ENCODE assay signal across 11 cellular contexts in the genomic region with DNA sequence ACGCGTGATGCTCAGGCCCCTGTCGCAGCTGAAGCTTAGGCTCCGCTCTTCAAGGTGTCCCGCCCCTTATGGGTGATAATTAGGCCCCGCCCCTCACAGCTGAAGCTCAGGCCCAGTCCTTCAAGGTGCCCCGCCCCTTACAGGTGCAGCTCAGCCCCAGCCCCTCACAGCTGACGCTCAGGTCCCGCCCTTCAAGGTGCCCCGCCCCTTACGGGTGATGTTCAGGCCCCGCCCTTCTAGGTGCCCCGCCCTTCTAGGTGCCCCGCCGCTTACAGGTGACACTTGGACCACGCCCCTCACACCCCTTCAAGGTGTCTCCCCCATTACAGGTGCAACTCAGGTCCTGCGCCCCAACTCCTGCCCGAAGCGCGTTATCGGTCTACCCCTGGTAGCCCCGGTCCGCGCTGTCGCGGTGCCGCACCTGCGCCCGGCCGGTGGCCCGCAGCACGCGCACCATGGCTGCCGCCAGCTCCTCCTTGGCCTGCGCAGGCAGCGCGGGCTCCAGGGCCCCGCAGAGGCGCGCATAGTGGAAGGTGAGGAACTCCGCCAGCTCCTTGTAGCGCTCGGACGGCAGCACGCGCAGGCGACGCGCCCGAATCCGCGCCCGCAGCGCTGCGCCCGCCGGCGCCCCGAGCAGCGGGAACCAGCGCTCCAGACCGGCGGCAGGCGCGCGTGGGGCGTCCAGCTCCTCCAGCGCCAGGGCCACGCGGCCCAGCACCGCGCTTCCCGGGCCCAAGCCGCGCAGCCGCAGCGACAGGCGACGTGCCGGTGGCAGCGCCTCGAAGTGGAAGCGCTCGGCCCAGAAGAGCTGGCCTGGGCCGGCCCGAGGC. TPM values are rescaled to one million over a fixed set of nuclear protein-coding genes. Genes with fewer than 3 reads are reported as not detected.
DNase-seq lines count a peak whose midpoint lies in the region; ATAC-seq and TF ChIP-seq lines count a peak whose summit lies in the region.
"Had no signal": no experiment of that assay in that cellular context is flagged by ENCODE, and none has a peak within 500 bp of the region (broad histone marks: within the 10 kb centered on the region; RNA-seq: fewer than 3 reads in every experiment).

No MANE protein-coding gene starts in this region.

- intact Hi-C loops in left cardiac atrium (cut with DNase I) (loop anchor here (10.0 kb wide), 1 partner anchor 98 kb away; no protein-coding TSS in a partner anchor), PC-3 (cut with micrococcal nuclease) (loop anchor here (10.0 kb wide), 1 partner anchor 98 kb away; no protein-coding TSS in a partner anchor), testis (cut with DNase I; ENCODE audit: low total_unique reads) (no loop called here)

- no peaks in the 10 kb centered on the region for H3K9me3 ChIP-seq in cardiac muscle cell (ENCODE audit: low read depth)
- H3K9me3 ChIP-seq in PC-3 (ENCODE audit: low read length): no peaks in the 10 kb centered on the region
- H3K9me3 ChIP-seq in iPS-18c (ENCODE audit: control insufficient read depth, insufficient read depth, low read length): no peaks in the 10 kb centered on the region
- no peaks in the 10 kb centered on the region for H3K9me3 ChIP-seq in testis

- ATAC-seq in left cardiac atrium (no peak), PC-3 (no peak; the same call in 1 of the 2 replicates)

- no peaks in the 10 kb centered on the region for H3K4me1 ChIP-seq in cardiac muscle cell (ENCODE audit: low read depth)
- H3K4me1 ChIP-seq in PC-3 (ENCODE audit: insufficient read depth, low read length): peaks cover 16% of the 10 kb centered on the region; the same call in 1 of the 2 replicates
- H3K4me1 ChIP-seq in testis: peaks cover 9% of the 10 kb centered on the region

- no peaks in the 10 kb centered on the region for H3F3A ChIP-seq in PC-3 (ENCODE audit: low read length, unreplicated experiment)

- CTCF ChIA-PET in PC-3 (lab: Charles Lee): no interaction called here

- H3K27ac ChIP-seq in cardiac muscle cell: no peak overlapping the region
- H3K27ac ChIP-seq in PC-3 (ENCODE audit: low read length): no peak overlapping the region
- H3K27ac ChIP-seq in testis: no peak overlapping the region

- DNase-seq in cardiac muscle cell (ENCODE audit: low read depth in 1 of 2, low spot score in 1 of 2): peak in 1 of 2 donors; percentile 14
- no peak for DNase-seq in left cardiac atrium
- peak; percentile 61 for DNase-seq in PC-3
- peak; percentile 51 for DNase-seq in testis
- no peak for DNase-seq in SW480 (ENCODE audit: low spot score)
- DNase-seq in GDM1 (lab: John Stamatoyannopoulos, UW): no peak
- DNase-seq in H4 (ENCODE audit: low spot score): no peak
- DNase-seq: hippocampal formation; stimulated activated naive CD4-positive, alpha-beta T cell had no signal

- H4K20me1 ChIP-seq in PC-3 (ENCODE audit: low read length): no peaks in the 10 kb centered on the region

- TF ChIP-seq POLR2A in testis (IDR thresholded peaks at IDR 0.05): no peak

- H3K9ac ChIP-seq in PC-3 (ENCODE audit: low read length): no peak overlapping the region

- 14% methylated on average over 67 of the region's 86 CpGs; no CpG with 5 or more reads in 1 of the 2 donors for WGBS in testis, 2 donors

- no peaks in the 10 kb centered on the region for H3K79me2 ChIP-seq in PC-3 (ENCODE audit: low read length)

- BruUV-seq in PC-3 (replicated peaks; lab: Mats Ljungman, UMichigan): no TSS peak

- no peaks in the 10 kb centered on the region for H3K36me3 ChIP-seq in cardiac muscle cell
- no peaks in the 10 kb centered on the region for H3K36me3 ChIP-seq in PC-3 (ENCODE audit: low read depth, low read length)
- no peaks in the 10 kb centered on the region for H3K36me3 ChIP-seq in testis (ENCODE audit: low read depth, missing control alignments)

- peaks cover 77% of the 10 kb centered on the region for H3K27me3 ChIP-seq in cardiac muscle cell
- H3K27me3 ChIP-seq in PC-3 (ENCODE audit: low read length): peaks cover 16% of the 10 kb centered on the region
- no peaks in the 10 kb centered on the region for H3K27me3 ChIP-seq in testis

- POLR2A ChIA-PET in PC-3 (lab: Charles Lee; ENCODE audit: unreplicated experiment): no interaction called here

- TF ChIP-seq CTCF in cardiac muscle cell (IDR thresholded peaks at IDR 0.05; ENCODE audit: low read depth, low read length) (no peak), PC-3 (conservative IDR thresholded peaks at IDR 0.05; ENCODE audit: low read depth, low read length) (no peak), testis (IDR thresholded peaks at IDR 0.05) (no peak)

- no peaks in the 10 kb centered on the region for H3K9me2 ChIP-seq in PC-3 (replicated peaks; ENCODE audit: low read length)

- H3K4me2 ChIP-seq in PC-3 (ENCODE audit: low read length): peak overlapping the region; percentile 75

- peak overlapping the region; percentile 67 for H2AFZ ChIP-seq in PC-3 (ENCODE audit: low read length)

- peak overlapping the region; percentile 13 for H3K4me3 ChIP-seq in cardiac muscle cell
- peak overlapping the region; percentile 49; the same call in 1 of the 2 replicates for H3K4me3 ChIP-seq in PC-3 (ENCODE audit: low read length)
- H3K4me3 ChIP-seq in iPS-18c (ENCODE audit: insufficient read depth, low read depth, low read length): peak overlapping the region; percentile 50
- H3K4me3 ChIP-seq in testis: peak overlapping the region; percentile 18 to 33

RNA-seq across cellular contexts. Expression of gene RASAL3, which starts 7.3 kb away (rescaled TPM):
- 0.14 TPM in 1 of 2 replicates, not detected in the other for total RNA-seq in cardiac muscle cell
- 0.46 TPM in 1 of 2 replicates, not detected in the other for polyA plus RNA-seq in cardiac muscle cell
- 1 to 10 TPM; 1.7 to 2.0 TPM for total RNA-seq in left cardiac atrium
- total RNA-seq in PC-3 (2014; rRNA removed): not detected in 2 replicates
- 1 to 10 TPM; 1.4 to 2.7 TPM for total RNA-seq in testis
- 2.0 TPM for polyA plus RNA-seq in testis (ENCODE audit: insufficient read depth, low read depth, low replicate concordance)
- not detected in 2 replicates for total RNA-seq in H4 (2014; rRNA removed; shearing (Covaris generic))

RNA-seq across cellular contexts. Expression of gene WIZ, which starts 7.3 kb away (rescaled TPM):
- total RNA-seq in cardiac muscle cell (60.4 and 82.7 TPM in 2 replicates), left cardiac atrium (10 to 100 TPM; 26.9 to 28.7 TPM), PC-3 (2014; rRNA removed) (30.9 and 35.1 TPM in 2 replicates), testis (100 to 1,000 TPM; 109 to 118 TPM)
- polyA plus RNA-seq in cardiac muscle cell (40.3 and 45.9 TPM in 2 replicates), testis (ENCODE audit: insufficient read depth, low read depth, low replicate concordance) (66.2 TPM)
- total RNA-seq in H4 (2014; rRNA removed; shearing (Covaris generic)): 7.2 and 7.4 TPM in 2 replicates

RNA-seq across cellular contexts. Expression of gene PGLYRP2, which starts 22.2 kb away (rescaled TPM):
- total RNA-seq in cardiac muscle cell (not detected in 2 replicates), left cardiac atrium (not detected), PC-3 (2014; rRNA removed) (not detected in 2 replicates), testis (10 to 100 TPM; 43.7 to 44.4 TPM)
- polyA plus RNA-seq in cardiac muscle cell (not detected in 2 replicates), testis (ENCODE audit: insufficient read depth, low read depth, low replicate concordance) (27.8 TPM)
- not detected in 2 replicates for total RNA-seq in H4 (2014; rRNA removed; shearing (Covaris generic))
- total RNA-seq: renal cortical epithelial cell had no signal

RNA-seq across cellular contexts. Expression of gene AKAP8L, which starts 38.3 kb away (rescaled TPM):
- total RNA-seq in cardiac muscle cell (207 and 410 TPM in 2 replicates), left cardiac atrium (10 to 100 TPM; 61.5 to 74.2 TPM), PC-3 (2014; rRNA removed) (97.9 and 137 TPM in 2 replicates), testis (100 to 1,000 TPM; 334 to 399 TPM)
- polyA plus RNA-seq in cardiac muscle cell (235 and 328 TPM in 2 replicates), testis (ENCODE audit: insufficient read depth, low read depth, low replicate concordance) (131 TPM)
- 37.5 and 48.6 TPM in 2 replicates for total RNA-seq in H4 (2014; rRNA removed; shearing (Covaris generic))

RNA-seq across cellular contexts. Expression of gene CYP4F22, which starts 51.2 kb away (rescaled TPM):
- total RNA-seq in cardiac muscle cell: not detected in 2 replicates
- polyA plus RNA-seq in cardiac muscle cell: not detected in 2 replicates
- not detected for total RNA-seq in left cardiac atrium
- 0.07 TPM in 1 of 2 replicates, not detected in the other for total RNA-seq in PC-3 (2014; rRNA removed)
- 1 to 10 TPM; 2.1 to 5.8 TPM for total RNA-seq in testis
- 2.5 TPM for polyA plus RNA-seq in testis (ENCODE audit: insufficient read depth, low read depth, low replicate concordance)
- total RNA-seq in H4 (2014; rRNA removed; shearing (Covaris generic)): 0.04 TPM in 2 replicates
- total RNA-seq: renal cortical epithelial cell had no signal

Comparison
In these comparisons a context has a peak if more than half of its experiments do, and no peak if none do; other contexts are left out.
1. DNase-seq: peak in PC-3 (single experiment) and testis (single experiment); none in left cardiac atrium (single experiment), SW480 (single experiment), GDM1 (single experiment) and H4 (single experiment).
2. RNA of gene PGLYRP2, which starts 22.2 kb away (total RNA-seq): 43.7 to 44.4 TPM in testis; not detected in cardiac muscle cell, not detected in left cardiac atrium, not detected in PC-3 and not detected in H4; every median in the first group is over 10 times any median in the second.
3. Peak in every context shown above with its lines, with median percentiles within 50 percentile points of each other: H3K4me3 ChIP-seq.